Comparison of ENCODE assay signal across 8 cellular contexts in genomic region chr16:23509441-23509754, GRCh38. TPM values are rescaled to one million over a fixed set of nuclear protein-coding genes. Genes with fewer than 3 reads are reported as not detected.
DNase-seq lines count a peak whose midpoint lies in the region; ATAC-seq and TF ChIP-seq lines count a peak whose summit lies in the region.

No MANE protein-coding gene starts in this region.

- no peaks in the 10 kb centered on the region for H3K9me3 ChIP-seq in T-helper 17 cell (ENCODE audit: control insufficient read depth, low read length, poor library complexity, severe bottlenecking)
- no peaks in the 10 kb centered on the region for H3K9me3 ChIP-seq in skeletal muscle tissue (ENCODE audit: control insufficient read depth in 3 of 3, low read length in 3 of 3)

- H3K9ac ChIP-seq in skeletal muscle tissue (ENCODE audit: low read depth in 1 of 3, low read length in 3 of 3): peak overlapping the region; percentile 68 to 89 (median 80)

- ATAC-seq in T-helper 17 cell (no peak), sciatic nerve (no peak), HG03159 (IDR thresholded peaks at IDR 0.05; ENCODE audit: unreplicated experiment) (no peak), GM18868 (IDR thresholded peaks at IDR 0.05; ENCODE audit: unreplicated experiment) (no peak), HG02981 (IDR thresholded peaks at IDR 0.05; ENCODE audit: unreplicated experiment) (no peak)

- intact Hi-C loops in sciatic nerve (cut with DNase I): no loop called here

- H3K27me3 ChIP-seq in H7 (ENCODE audit: control insufficient read depth, insufficient read depth, low read length): no peaks in the 10 kb centered on the region
- H3K27me3 ChIP-seq in skeletal muscle tissue (ENCODE audit: control insufficient read depth in 3 of 3, insufficient read depth in 3 of 3, low read length in 3 of 3): no peaks in the 10 kb centered on the region

- H3K4me3 Mint-ChIP-seq in T-helper 17 cell (peak overlapping the region; percentile 95), glutamatergic neuron (ENCODE audit: unreplicated experiment) (peak overlapping the region; percentile 100)

- H3K36me3 Mint-ChIP-seq in T-helper 17 cell (ENCODE audit: low read depth) (no peaks in the 10 kb centered on the region), glutamatergic neuron (ENCODE audit: unreplicated experiment) (no peaks in the 10 kb centered on the region)

- no peaks in the 10 kb centered on the region; the same call in 1 of the 2 replicates for H3K36me3 ChIP-seq in H7 (replicated peaks; ENCODE audit: control insufficient read depth, insufficient read depth, low read length)
- peaks cover 0 to 3% (median 1%) of the 10 kb centered on the region in 3 donors for H3K36me3 ChIP-seq in skeletal muscle tissue (ENCODE audit: control insufficient read depth in 3 of 3, insufficient read depth in 3 of 3, low read length in 3 of 3)

- peaks cover 39% of the 10 kb centered on the region for H3K4me1 Mint-ChIP-seq in T-helper 17 cell
- peaks cover 28% of the 10 kb centered on the region for H3K4me1 Mint-ChIP-seq in glutamatergic neuron (ENCODE audit: low read depth, unreplicated experiment)

- peaks cover 13% of the 10 kb centered on the region for H3K9me3 Mint-ChIP-seq in glutamatergic neuron (ENCODE audit: unreplicated experiment)

- H3K27ac Mint-ChIP-seq in T-helper 17 cell: peak overlapping the region; percentile 95
- H3K27ac Mint-ChIP-seq in glutamatergic neuron (ENCODE audit: unreplicated experiment): peak overlapping the region; percentile 79

- H3K27me3 Mint-ChIP-seq in T-helper 17 cell: no peaks in the 10 kb centered on the region
- H3K27me3 Mint-ChIP-seq in glutamatergic neuron (ENCODE audit: unreplicated experiment): peaks cover 17% of the 10 kb centered on the region

- peaks cover 32 to 40% (median 33%) of the 10 kb centered on the region in 3 donors for H3K4me1 ChIP-seq in skeletal muscle tissue (ENCODE audit: control insufficient read depth in 3 of 3, insufficient read depth in 3 of 3, low read length in 3 of 3)

- TF ChIP-seq CTCF in glutamatergic neuron (IDR thresholded peaks at IDR 0.05; ENCODE audit: partially characterized antibody, unreplicated experiment): no peak

- H3K4me3 ChIP-seq in H7 (ENCODE audit: insufficient read depth, low read depth, low read length) (peak overlapping the region; percentile 68), skeletal muscle tissue (ENCODE audit: low read length in 3 of 3) (peak overlapping the region; percentile 73 to 84 (median 81))

- DNase-seq in H7 (no peak), T-helper 17 cell (no peak), glutamatergic neuron (no peak), sciatic nerve (ENCODE audit: low spot score) (no peak)

- no peak overlapping the region for H3K27ac ChIP-seq in skeletal muscle tissue (ENCODE audit: low read depth, low read length)

RNA-seq across cellular contexts. Expression of gene GGA2, which starts 0.9 kb away (rescaled TPM):
- total RNA-seq in H7 (2014; rRNA removed; shearing (Covaris generic)): 23.2 and 34.1 TPM in 2 replicates
- total RNA-seq in T-helper 17 cell (100 to 1,000 TPM; 116 to 117 TPM), glutamatergic neuron (ENCODE audit: unreplicated experiment) (51.6 TPM), skeletal muscle tissue (31.8 TPM), sciatic nerve (62.9 TPM)

RNA-seq across cellular contexts. Expression of gene EARS2, which starts 47.8 kb away (rescaled TPM):
- 101 and 105 TPM in 2 replicates for total RNA-seq in H7 (2014; rRNA removed; shearing (Covaris generic))
- 10 to 100 TPM; 10.0 to 13.0 TPM for total RNA-seq in T-helper 17 cell
- total RNA-seq in glutamatergic neuron (ENCODE audit: unreplicated experiment): 8.3 TPM
- total RNA-seq in skeletal muscle tissue: 26.1 TPM
- 16.0 TPM for total RNA-seq in sciatic nerve

RNA-seq across cellular contexts. Expression of gene UBFD1, which starts 48.1 kb away (rescaled TPM):
- 68.2 and 72.9 TPM in 2 replicates for total RNA-seq in H7 (2014; rRNA removed; shearing (Covaris generic))
- 10 to 100 TPM; 37.9 to 43.3 TPM for total RNA-seq in T-helper 17 cell
- total RNA-seq in glutamatergic neuron (ENCODE audit: unreplicated experiment): 103 TPM
- 36.5 TPM for total RNA-seq in skeletal muscle tissue
- total RNA-seq in sciatic nerve: 38.2 TPM

RNA-seq across cellular contexts. Expression of gene COG7, which starts 56.4 kb away (rescaled TPM):
- 17.1 and 26.4 TPM in 2 replicates for total RNA-seq in H7 (2014; rRNA removed; shearing (Covaris generic))
- total RNA-seq in T-helper 17 cell (10 to 100 TPM; 16.9 to 17.1 TPM), glutamatergic neuron (ENCODE audit: unreplicated experiment) (12.7 TPM), skeletal muscle tissue (12.5 TPM), sciatic nerve (29.4 TPM)
